ENCODE assay signal across 25 cellular contexts in the genomic region with DNA sequence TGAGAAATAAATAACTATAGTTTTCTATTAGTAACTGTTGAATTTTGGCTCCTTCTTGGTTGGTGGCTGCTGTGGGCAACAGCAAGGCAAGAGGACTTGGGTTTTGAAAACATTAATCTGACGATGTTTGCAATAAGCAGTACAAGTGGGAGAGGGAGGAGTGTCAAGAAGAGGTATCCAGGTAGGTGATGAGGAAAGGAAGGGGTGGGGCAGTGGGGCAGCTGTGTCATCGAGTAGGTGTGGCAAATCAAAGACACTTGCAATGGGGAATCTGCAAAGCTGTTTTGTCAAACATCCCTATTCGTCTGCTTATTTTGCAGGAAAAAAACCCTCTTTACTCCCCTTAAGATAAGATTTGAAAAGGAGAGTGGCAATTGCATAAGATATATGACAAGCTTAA.
"Had no signal": no experiment of that assay in that cellular context is flagged by ENCODE, and none has a peak within 500 bp of the region (broad histone marks: within the 10 kb centered on the region; RNA-seq: fewer than 3 reads in every experiment).

No MANE protein-coding gene starts in this region.

- H3K4me3 Mint-ChIP-seq: activated CD8-positive, alpha-beta T cell treated with anti-CD3 and anti-CD28 coated beads, Interleukin-2, amount 10 ng/mL, durations not matched to agents 7 days and 5 days; activated naive CD4-positive, alpha-beta T cell treated with anti-CD3 and anti-CD28 coated beads, Interleukin-2, amount 50 U/mL, for 24 hours had no signal

- H3K4me2 ChIP-seq: SK-N-SH had no signal

- H3K9me3 Mint-ChIP-seq: activated naive CD4-positive, alpha-beta T cell treated with anti-CD3 and anti-CD28 coated beads, Interleukin-2, amount 50 U/mL, for 24 hours had no signal

- H3K36me3 ChIP-seq: breast epithelium, SJCRH30, WERI-Rb-1 had no signal

- H3K4me1 Mint-ChIP-seq: activated naive CD4-positive, alpha-beta T cell treated with anti-CD3 and anti-CD28 coated beads, Interleukin-2, amount 50 U/mL, for 24 hours had no signal

- H3K9ac ChIP-seq: SK-N-SH had no signal

- H3K36me3 Mint-ChIP-seq: activated naive CD4-positive, alpha-beta T cell treated with anti-CD3 and anti-CD28 coated beads, Interleukin-2, amount 50 U/mL, for 24 hours had no signal

- H3K4me3 ChIP-seq: breast epithelium, SJCRH30 had no signal

- H3K4me1 ChIP-seq: breast epithelium had no signal

- H3K27ac ChIP-seq: breast epithelium, SJCRH30, WERI-Rb-1 had no signal

- H3K27ac Mint-ChIP-seq: activated CD8-positive, alpha-beta T cell treated with anti-CD3 and anti-CD28 coated beads, Interleukin-2, amount 10 ng/mL, durations not matched to agents 7 days and 5 days; activated naive CD4-positive, alpha-beta T cell treated with anti-CD3 and anti-CD28 coated beads, Interleukin-2, amount 50 U/mL, for 24 hours had no signal

- DNase-seq: activated CD4-positive, alpha-beta T cell treated with anti-CD3 and anti-CD28 coated beads for 48 hours; activated CD4-positive, alpha-beta T cell treated with anti-CD3 and anti-CD28 coated beads, Interleukin-2, amount 50 U/mL, for 4 hours; activated CD8-positive, alpha-beta memory T cell treated with anti-CD3 and anti-CD28 coated beads, Interleukin-2, amount 50 U/mL, for 48 hours; activated CD8-positive, alpha-beta T cell treated with anti-CD3 and anti-CD28 coated beads, Interleukin-2, amount 10 ng/mL, durations not matched to agents 7 days and 5 days; activated effector memory CD4-positive, alpha-beta T cell treated with Interleukin-2 at 50 U/mL for 16 hours; activated naive CD4-positive, alpha-beta T cell; activated T-cell treated with anti-CD3 and anti-CD28 coated beads, Interleukin-2, amount 50 U/mL, for 1 hour; aorta; central memory CD4-positive, alpha-beta T cell; KG1; NCI-H1048; NCI-H146; NCI-H187 treated with DMSO at 0.1 percent for 48 hours; NCI-H446; NCI-H526; NK-92 treated with Interleukin-12 subunit alpha and Interleukin-12 subunit beta, amount 100 ng/mL, for 24 hours; OCI-M1; Right ventricle myocardium superior; RPMI8226; SJCRH30; SK-N-SH; T-helper 1 cell; WERI-Rb-1 had no signal

- H3K27me3 ChIP-seq: breast epithelium, SJCRH30 had no signal
